Comparison of ENCODE assay signal across 26 cellular contexts in the genomic region with DNA sequence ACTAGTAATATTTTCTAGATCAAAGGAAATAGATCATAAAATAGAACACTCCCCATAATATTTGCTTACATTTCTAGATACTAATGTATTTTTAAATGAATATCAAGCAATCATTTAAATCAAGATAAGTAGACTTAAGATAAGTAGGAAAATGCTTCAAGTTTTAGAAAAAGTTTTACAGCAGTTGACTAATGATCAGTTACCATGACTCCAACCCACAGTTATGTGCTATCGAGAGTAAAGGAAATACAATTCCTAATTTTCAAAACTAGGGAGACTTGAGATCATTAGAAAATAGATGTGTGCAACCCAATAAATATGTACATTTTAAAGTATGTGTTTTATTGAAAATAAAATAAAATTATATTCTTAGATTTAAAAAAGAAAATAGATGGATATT.
DNase-seq lines count a peak whose midpoint lies in the region; ATAC-seq, FAIRE-seq and TF ChIP-seq lines count a peak whose summit lies in the region.
"Had no signal": no experiment of that assay in that cellular context is flagged by ENCODE, and none has a peak within 500 bp of the region (broad histone marks: within the 10 kb centered on the region; RNA-seq: fewer than 3 reads in every experiment).

No MANE protein-coding gene starts in this region.

- no peak for TF ChIP-seq EP300 in ovary (IDR thresholded peaks at IDR 0.05)

- H3K27ac Mint-ChIP-seq in WTC11, result no peak overlapping the region
- H3K27ac Mint-ChIP-seq: B cell; CD4-positive, alpha-beta T cell; CD8-positive, alpha-beta T cell had no signal

- no peaks in the 10 kb centered on the region for H4K20me1 ChIP-seq in IMR-90 (ENCODE audit: insufficient read depth, low read length)
- H4K20me1 ChIP-seq: BLaER1 treated with 17β-estradiol and CSF1 and Interleukin-3, amounts not matched to agents 10 nM and 100 nM had no signal

- in situ Hi-C loops in IMR-90 (cut with MboI; ENCODE audit: low sequenced_read_pairs), result no loop called here

- H3K27ac ChIP-seq in IMR-90 (ENCODE audit: insufficient read depth, low read length), result no peak overlapping the region
- H3K27ac ChIP-seq in ovary, result no peak overlapping the region
- H3K27ac ChIP-seq: 22Rv1; A549; BLaER1 treated with 17β-estradiol and CSF1 and Interleukin-3, amounts not matched to agents 10 nM and 100 nM; C4-2B had no signal

- POLR2A ChIA-PET in IMR-90 (lab: Charles Lee; ENCODE audit: unreplicated experiment), result no interaction called here
- POLR2A ChIA-PET in WTC11 (lab: Charles Lee), result no interaction called here

- H3K4ac ChIP-seq in IMR-90 (ENCODE audit: low read depth, low read length), result no peak overlapping the region

- no peak overlapping the region for H2AFZ ChIP-seq in IMR-90 (replicated peaks; ENCODE audit: low read length, poor library complexity)

- H3K27me3 ChIP-seq in IMR-90 (ENCODE audit: control insufficient read depth, insufficient read depth, low read length), result no peaks in the 10 kb centered on the region
- H3K27me3 ChIP-seq in ovary, result no peaks in the 10 kb centered on the region
- H3K27me3 ChIP-seq: BLaER1 treated with 17β-estradiol and CSF1 and Interleukin-3, amounts not matched to agents 10 nM and 100 nM had no signal

- TF ChIP-seq CTCF in D721Med (IDR thresholded peaks at IDR 0.05; ENCODE audit: insufficient read depth, missing control alignments) (no peak), IMR-90 (conservative IDR thresholded peaks at IDR 0.05; ENCODE audit: low read depth, low read length) (no peak), WTC11 (IDR thresholded peaks at IDR 0.05) (no peak), ovary (IDR thresholded peaks at IDR 0.05) (no peak)

- no peaks in the 10 kb centered on the region for H3K9me1 ChIP-seq in IMR-90 (ENCODE audit: insufficient read depth, low read length)

- H2AK9ac ChIP-seq in IMR-90 (replicated peaks; ENCODE audit: low read depth, low read length, poor library complexity), result no peak overlapping the region

- no peak overlapping the region for H3K4me3 Mint-ChIP-seq in WTC11
- H3K4me3 Mint-ChIP-seq: B cell; CD4-positive, alpha-beta T cell; CD8-positive, alpha-beta T cell had no signal

- H3K4me1 ChIP-seq in IMR-90 (ENCODE audit: control insufficient read depth, insufficient read depth, low read length) (no peaks in the 10 kb centered on the region), ovary (ENCODE audit: insufficient read depth) (no peaks in the 10 kb centered on the region)
- H3K4me1 ChIP-seq: Caco-2 had no signal

- FAIRE-seq in D721Med (lab: Jason Lieb, UNC) (peak; percentile 93), colon (lab: Jason Lieb, UNC) (peak; percentile 10)
- FAIRE-seq: A549, GM12878, GM12892, GM18507 had no signal

- H4K8ac ChIP-seq in IMR-90 (ENCODE audit: low read depth in 2 of 2, low read length in 2 of 2), result no peak overlapping the region

- TF ChIP-seq POLR2A in IMR-90 (IDR thresholded peaks at IDR 0.05; ENCODE audit: low read depth, low read length) (no peak), ovary (IDR thresholded peaks at IDR 0.05) (no peak)

- H4K91ac ChIP-seq in IMR-90 (ENCODE audit: insufficient read depth, low read depth, low read length), result no peak overlapping the region

- no peaks in the 10 kb centered on the region for H3K36me3 ChIP-seq in IMR-90 (ENCODE audit: control insufficient read depth, insufficient read depth, low read length)
- H3K36me3 ChIP-seq in ovary, result no peaks in the 10 kb centered on the region
- H3K36me3 ChIP-seq: BLaER1 treated with 17β-estradiol and CSF1 and Interleukin-3, amounts not matched to agents 10 nM and 100 nM had no signal

- CTCF ChIA-PET in IMR-90 (lab: Yijun Ruan, JAX), result no interaction called here
- CTCF ChIA-PET in WTC11 (lab: Charles Lee), result no interaction called here

- dilution Hi-C loops in IMR-90 (cut with HindIII; ENCODE audit: low sequenced_read_pairs, unreplicated experiment), result no loop called here

- no peak overlapping the region for H2BK15ac ChIP-seq in IMR-90 (ENCODE audit: low read depth, low read length)

- no peak overlapping the region for H3K4me2 ChIP-seq in IMR-90 (ENCODE audit: low read depth, low read length)
- H3K4me2 ChIP-seq: A549; BLaER1 treated with 17β-estradiol and CSF1 and Interleukin-3, amounts not matched to agents 10 nM and 100 nM had no signal

- no peak overlapping the region for H2AK5ac ChIP-seq in IMR-90 (ENCODE audit: low read depth, low read length)

- H3K36me3 Mint-ChIP-seq in WTC11, result no peaks in the 10 kb centered on the region
- H3K36me3 Mint-ChIP-seq: CD8-positive, alpha-beta T cell had no signal

- no peak overlapping the region for H4K5ac ChIP-seq in IMR-90 (ENCODE audit: low read depth, low read length)

- H3K18ac ChIP-seq in IMR-90 (ENCODE audit: low read depth, low read length), result no peak overlapping the region

- H3K79me1 ChIP-seq in IMR-90 (ENCODE audit: low read depth in 1 of 2, low read length in 2 of 2), result peaks cover 5 to 12% of the 10 kb centered on the region in 2 experiments; a peak in 3 of 4 replicates

- no peak overlapping the region for H3K9ac ChIP-seq in IMR-90 (ENCODE audit: low read depth, low read length)
- H3K9ac ChIP-seq: BLaER1 treated with 17β-estradiol and CSF1 and Interleukin-3, amounts not matched to agents 10 nM and 100 nM had no signal

- peaks cover 16% of the 10 kb centered on the region for H3K4me1 Mint-ChIP-seq in WTC11

- no peak for ATAC-seq in IMR-90 (ENCODE audit: low read depth)
- no peak for ATAC-seq in WTC11
- no peak for ATAC-seq in HG02798 (IDR thresholded peaks at IDR 0.05; ENCODE audit: poor library complexity, unreplicated experiment)
- ATAC-seq: A549; CD8-positive, alpha-beta T cell; GM12878 had no signal

- H2BK5ac ChIP-seq in IMR-90 (ENCODE audit: low read depth, low read length, poor library complexity, severe bottlenecking), result no peak overlapping the region

- H3K9me3 ChIP-seq in IMR-90 (ENCODE audit: control insufficient read depth, insufficient read depth, low read length), result no peaks in the 10 kb centered on the region
- H3K9me3 ChIP-seq in ovary, result no peaks in the 10 kb centered on the region
- H3K9me3 ChIP-seq: A549; BLaER1 treated with 17β-estradiol and CSF1 and Interleukin-3, amounts not matched to agents 10 nM and 100 nM; Caco-2 had no signal

- intact Hi-C loops in IMR-90 (cut with micrococcal nuclease), result no loop called here
- intact Hi-C loops in ovary (cut with DNase I), result no loop called here

- H3K9me3 Mint-ChIP-seq in WTC11, result no peaks in the 10 kb centered on the region
- H3K9me3 Mint-ChIP-seq: CD4-positive, alpha-beta T cell; CD8-positive, alpha-beta T cell had no signal

- H2BK120ac ChIP-seq in IMR-90 (ENCODE audit: low read depth, low read length), result no peak overlapping the region

- H3K4me3 ChIP-seq in IMR-90 (ENCODE audit: insufficient read depth, low read depth, low read length), result no peak overlapping the region
- no peak overlapping the region for H3K4me3 ChIP-seq in ovary
- H3K4me3 ChIP-seq: A549; BLaER1 treated with 17β-estradiol and CSF1 and Interleukin-3, amounts not matched to agents 10 nM and 100 nM; GM12878 had no signal

- H3K23ac ChIP-seq in IMR-90 (ENCODE audit: low read depth, low read length), result no peak overlapping the region

- H3K27me3 Mint-ChIP-seq in WTC11 (ENCODE audit: low read depth), result no peaks in the 10 kb centered on the region
- H3K27me3 Mint-ChIP-seq: B cell; CD4-positive, alpha-beta T cell had no signal

- WGBS in IMR-90 (ENCODE audit: extremely low coverage in 2 of 2, insufficient read length in 1 of 2), 2 experiments, result no CpG with 5 or more reads among the region's 1 CpG
- WGBS in ovary, 3 donors, result 96 to 100% (median 100%) methylated on average over 1 of the region's 1 CpG

- no peak for TF ChIP-seq RAD21 in IMR-90 (IDR thresholded peaks at IDR 0.05; ENCODE audit: low read length)

- DNase-seq in D721Med (ENCODE audit: insufficient read length, low spot score), result no peak
- peak; percentile 30 for DNase-seq in IMR-90
- DNase-seq in WTC11 (ENCODE audit: low spot score), result no peak
- no peak for DNase-seq in ovary
- DNase-seq in DMS53 (lab: John Stamatoyannopoulos, UW), result no peak
- no peak for DNase-seq in HCEC 1CT
- DNase-seq: AML-193; Caco-2; Calu3; CD4-positive, alpha-beta T cell; CD8-positive, alpha-beta T cell; DMS 273 treated with DMSO at 0.1 percent for 48 hours; DMS153; DMS79 treated with DMSO at 0.1 percent for 48 hours; EL; GDM1 had no signal

- no TSS peak for BruUV-seq in IMR-90 (replicated peaks; lab: Mats Ljungman, UMichigan)

- no peak overlapping the region for H3K56ac ChIP-seq in IMR-90 (ENCODE audit: extremely low read depth, insufficient read depth, low read length)

- H2BK20ac ChIP-seq in IMR-90 (ENCODE audit: low read depth, low read length), result no peak overlapping the region

- no peak overlapping the region for H3K14ac ChIP-seq in IMR-90 (replicated peaks; ENCODE audit: low read depth, low read length)

TF ChIP-seq in IMR-90, 13 proteins besides CTCF, POLR2A, EP300 and RAD21 (continues in another document):
- TF ChIP-seq BHLHE40 (IDR thresholded peaks at IDR 0.05; ENCODE audit: low read depth, low read length) (no peak), RCOR1 (IDR thresholded peaks at IDR 0.05; ENCODE audit: insufficient replicate concordance, low read length) (no peak), FOS (IDR thresholded peaks at IDR 0.05; ENCODE audit: low read depth, low read length) (no peak), SMC3 (IDR thresholded peaks at IDR 0.05; ENCODE audit: low read depth, low read length) (no peak), NFE2L2 (IDR thresholded peaks at IDR 0.05; ENCODE audit: low read depth, low read length) (no peak), MXI1 (IDR thresholded peaks at IDR 0.05; ENCODE audit: borderline replicate concordance, low read depth, low read length) (no peak), RFX5 (IDR thresholded peaks at IDR 0.05; ENCODE audit: low read depth, low read length) (no peak), CHD1 (IDR thresholded peaks at IDR 0.05; ENCODE audit: low read depth, low read length) (no peak)

TF ChIP-seq in WTC11, 78 proteins besides CTCF, POLR2A, EP300 and RAD21 (continues in another document):
- 0 out of 2 replicates have a peak, but pooled peaks have one; percentile 21 for TF ChIP-seq HMGA2 (CRISPR knock-in tag; IDR thresholded peaks at IDR 0.05)
- TF ChIP-seq, protein P1, sequence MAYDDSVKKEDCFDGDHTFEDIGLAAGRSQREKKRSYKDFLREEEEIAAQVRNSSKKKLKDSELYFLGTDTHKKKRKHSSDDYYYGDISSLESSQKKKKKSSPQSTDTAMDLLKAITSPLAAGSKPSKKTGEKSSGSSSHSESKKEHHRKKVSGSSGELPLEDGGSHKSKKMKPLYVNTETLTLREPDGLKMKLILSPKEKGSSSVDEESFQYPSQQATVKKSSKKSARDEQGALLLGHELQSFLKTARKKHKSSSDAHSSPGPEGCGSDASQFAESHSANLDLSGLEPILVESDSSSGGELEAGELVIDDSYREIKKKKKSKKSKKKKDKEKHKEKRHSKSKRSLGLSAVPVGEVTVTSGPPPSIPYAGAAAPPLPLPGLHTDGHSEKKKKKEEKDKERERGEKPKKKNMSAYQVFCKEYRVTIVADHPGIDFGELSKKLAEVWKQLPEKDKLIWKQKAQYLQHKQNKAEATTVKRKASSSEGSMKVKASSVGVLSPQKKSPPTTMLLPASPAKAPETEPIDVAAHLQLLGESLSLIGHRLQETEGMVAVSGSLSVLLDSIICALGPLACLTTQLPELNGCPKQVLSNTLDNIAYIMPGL (CRISPR knock-in tag; IDR thresholded peaks at IDR 0.05), result no peak
